In the genomic region with DNA sequence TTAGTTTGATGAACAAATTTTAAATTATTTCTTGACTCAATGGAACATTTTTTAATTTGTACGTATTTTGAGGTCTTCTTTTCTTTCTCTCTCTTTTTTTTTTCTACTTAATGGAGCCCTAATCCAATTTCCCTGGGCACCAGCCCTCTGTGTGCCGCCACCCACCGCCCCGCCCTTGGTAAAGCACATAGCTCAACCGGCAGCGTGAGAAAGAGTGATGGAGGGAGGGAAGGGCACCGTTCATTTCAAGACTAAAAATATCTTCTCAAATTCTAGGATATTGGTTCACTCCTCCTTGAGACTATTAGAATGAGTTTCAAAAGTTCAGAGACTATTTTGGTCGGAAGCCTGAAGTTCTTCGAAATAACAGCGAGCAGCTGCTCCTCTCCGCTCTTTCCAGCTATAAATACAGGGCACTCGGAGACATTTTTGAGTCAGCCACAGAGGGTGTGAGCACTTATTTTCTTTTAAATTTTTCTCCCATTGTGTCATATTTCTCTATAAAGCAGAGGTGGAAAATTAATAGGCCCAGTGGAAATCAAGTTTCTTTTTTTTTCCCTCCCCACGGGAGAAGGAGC, we compare ENCODE assay signal across 18 cellular contexts.
DNase-seq lines count a peak whose midpoint lies in the region; ATAC-seq and TF ChIP-seq lines count a peak whose summit lies in the region.
"Had no signal": no experiment of that assay in that cellular context is flagged by ENCODE, and none has a peak within 500 bp of the region (broad histone marks: within the 10 kb centered on the region; RNA-seq: fewer than 3 reads in every experiment).

No MANE protein-coding gene starts in this region.

- DNase-seq in EL, result peak; percentile 5
- DNase-seq in chondrocyte (ENCODE audit: low spot score), result no peak
- DNase-seq in thoracic aorta (ENCODE audit: low spot score), result no peak
- no peak for DNase-seq in HT-29 (ENCODE audit: low spot score)
- no peak for DNase-seq in NCI-H1092 (lab: John Stamatoyannopoulos, UW)
- DNase-seq: CD4-positive, alpha-beta memory T cell; DND-41; HFFc6; MM.1S; NCI-H1105 treated with DMSO at 0.1 percent for 48 hours; NCI-H187; NCI-H446 treated with DMSO at 0.1 percent for 48 hours; NCI-H774; SHP77 had no signal

- H3K4me1 Mint-ChIP-seq in chondrocyte (ENCODE audit: low read depth), result peaks cover 21% of the 10 kb centered on the region
- H3K4me1 Mint-ChIP-seq: B cell; CD4-positive, alpha-beta memory T cell had no signal

- H3K9me3 Mint-ChIP-seq in chondrocyte (ENCODE audit: low read depth), result no peaks in the 10 kb centered on the region
- H3K9me3 Mint-ChIP-seq: CD4-positive, alpha-beta memory T cell; HFFc6 had no signal

- no peaks in the 10 kb centered on the region for H3K36me3 Mint-ChIP-seq in chondrocyte (ENCODE audit: low read depth)
- H3K36me3 Mint-ChIP-seq: CD4-positive, alpha-beta memory T cell had no signal

- H3K4me1 ChIP-seq in muscle layer of colon (ENCODE audit: insufficient read depth, low read length), result peaks cover 5% of the 10 kb centered on the region
- H3K4me1 ChIP-seq in thoracic aorta (ENCODE audit: control insufficient read depth in 1 of 2, low read depth in 2 of 2), result peaks cover 7 to 21% of the 10 kb centered on the region in 2 donors

- ATAC-seq in thoracic aorta (ENCODE audit: insufficient number of reproducible peaks, low FRiP score, low read depth) (peak; percentile 97), HG02938 (IDR thresholded peaks at IDR 0.05; ENCODE audit: unreplicated experiment) (no peak)
- ATAC-seq: Panc1 had no signal

- H3K27ac ChIP-seq in muscle layer of colon (ENCODE audit: low read depth, low read length) (peak overlapping the region; percentile 21), thoracic aorta (peak overlapping the region; percentile 59 to 66)

- peak overlapping the region; percentile 89 for H3K27ac Mint-ChIP-seq in chondrocyte (ENCODE audit: unreplicated experiment)
- H3K27ac Mint-ChIP-seq: B cell; CD4-positive, alpha-beta memory T cell; HFFc6 had no signal

- H3K4me3 Mint-ChIP-seq in chondrocyte (ENCODE audit: unreplicated experiment), result peak overlapping the region; percentile 59
- H3K4me3 Mint-ChIP-seq: B cell; CD4-positive, alpha-beta memory T cell; HFFc6 had no signal

- H3K9me3 ChIP-seq in muscle layer of colon (ENCODE audit: low read length) (no peaks in the 10 kb centered on the region), thoracic aorta (no peaks in the 10 kb centered on the region)

- H3K4me3 ChIP-seq in muscle layer of colon (ENCODE audit: low read depth in 1 of 2, low read length in 2 of 2), result no peak overlapping the region
- peak overlapping the region; percentile 52 for H3K4me3 ChIP-seq in thoracic aorta

- no peak overlapping the region for H3K9ac ChIP-seq in muscle layer of colon (ENCODE audit: low read length)

- no peaks in the 10 kb centered on the region for H3K27me3 Mint-ChIP-seq in chondrocyte (ENCODE audit: low read depth)
- H3K27me3 Mint-ChIP-seq: CD4-positive, alpha-beta memory T cell had no signal

- TF ChIP-seq CTCF in chondrocyte (IDR thresholded peaks at IDR 0.05), result no peak
- TF ChIP-seq CTCF in thoracic aorta (IDR thresholded peaks at IDR 0.05), result no peak

- H3K27me3 ChIP-seq in muscle layer of colon (ENCODE audit: control insufficient read depth in 1 of 2, insufficient read depth in 2 of 2, low read length in 2 of 2) (no peaks in the 10 kb centered on the region), thoracic aorta (replicated peaks; ENCODE audit: insufficient read depth) (no peaks in the 10 kb centered on the region)

- H3K36me3 ChIP-seq in muscle layer of colon (ENCODE audit: insufficient read depth, low read length) (no peaks in the 10 kb centered on the region), thoracic aorta (no peaks in the 10 kb centered on the region)
